In genomic region chr19:43781630-43782310, GRCh38 we compare ENCODE assay signal across 1 cellular context.
A peak's percentile ranks its signal among the peaks of the same experiment; 100 is the strongest.
TF ChIP-seq lines count a peak whose summit lies in the region.

No MANE protein-coding gene starts in this region.

TF ChIP-seq in HEK293, 187 proteins besides CTCF, POLR2A, EP300 and RAD21 (continued from another document):
- TF ChIP-seq ZNF398 (tag by site-specific recombination; IDR thresholded peaks at IDR 0.05), result peak; percentile 17; the same call in 1 of the 2 replicates
- TF ChIP-seq ZNF157 (tag by site-specific recombination; IDR thresholded peaks at IDR 0.05), result peak; percentile 44; the same call in 1 of the 2 replicates
- peak; percentile 44; the same call in 1 of the 2 replicates for TF ChIP-seq SALL2 (tag by site-specific recombination; IDR thresholded peaks at IDR 0.05; ENCODE audit: borderline replicate concordance)
- peak; percentile 27; the same call in 1 of the 2 replicates for TF ChIP-seq ZNF169 (tag by site-specific recombination; IDR thresholded peaks at IDR 0.05)
- TF ChIP-seq ZSCAN5A (tag by site-specific recombination; IDR thresholded peaks at IDR 0.05), result 0 out of 2 replicates have a peak, but pooled peaks have one; percentile 24
- no peak for TF ChIP-seq ZNF146 (tag by site-specific recombination; IDR thresholded peaks at IDR 0.05)
- TF ChIP-seq ZNF223 (tag by site-specific recombination; IDR thresholded peaks at IDR 0.05), result 0 out of 2 replicates have a peak, but pooled peaks have one; percentile 30
- TF ChIP-seq ZNF354C (tag by site-specific recombination; IDR thresholded peaks at IDR 0.05; ENCODE audit: borderline replicate concordance, low read depth), result no peak
- no peak for TF ChIP-seq ZNF26 (tag by site-specific recombination; IDR thresholded peaks at IDR 0.05)
- no peak for TF ChIP-seq ZNF174 (tag by site-specific recombination; IDR thresholded peaks at IDR 0.05)
